1 cellular context compared by ENCODE assay signal in genomic region chr1:1371741-1372711, GRCh38.
TF ChIP-seq lines count a peak whose summit lies in the region.

No MANE protein-coding gene starts in this region.

TF ChIP-seq in K562, 482 proteins besides CTCF, POLR2A, EP300 and RAD21 (continued from another document and continues in another):
- TF ChIP-seq ZBTB40 (IDR thresholded peaks at IDR 0.05) (no peak), ZBTB40 (CRISPR knock-in tag; IDR thresholded peaks at IDR 0.05) (no peak), DPF2 (IDR thresholded peaks at IDR 0.05) (no peak), POLR2G (IDR thresholded peaks at IDR 0.05; ENCODE audit: low read depth, low read length) (peak; percentile 37), ZC3H8 (IDR thresholded peaks at IDR 0.05) (no peak), MCM3 (IDR thresholded peaks at IDR 0.05) (no peak), ZNF507 (tag; conservative IDR thresholded peaks at IDR 0.05) (no peak), RREB1 (CRISPR knock-in tag; IDR thresholded peaks at IDR 0.05) (no peak), ZNF239 (CRISPR knock-in tag; IDR thresholded peaks at IDR 0.05) (no peak), STAG1 (CRISPR knock-in tag; IDR thresholded peaks at IDR 0.05; ENCODE audit: borderline replicate concordance) (0 out of 2 replicates have a peak, but pooled peaks have one; percentile 17), HNRNPUL1 (IDR thresholded peaks at IDR 0.05; ENCODE audit: low read length) (no peak), MGA (IDR thresholded peaks at IDR 0.05) (no peak), ZBTB33 (CRISPR knock-in tag; IDR thresholded peaks at IDR 0.05) (peak; percentile 76), SIN3B (IDR thresholded peaks at IDR 0.05; ENCODE audit: low read depth) (peak; percentile 19; the same call in 1 of the 2 replicates), MYC (IDR thresholded peaks at IDR 0.05; ENCODE audit: low read depth, low read length) (peak; percentile 12; the same call in 1 of the 2 replicates), MYC (CRISPR knock-in tag; IDR thresholded peaks at IDR 0.05; ENCODE audit: borderline replicate concordance, low read depth) (peak; percentile 37; the same call in 1 of the 2 replicates), KHSRP (IDR thresholded peaks at IDR 0.05) (no peak), SRSF9 (IDR thresholded peaks at IDR 0.05; ENCODE audit: borderline replicate concordance, low read depth, low read length) (no peak)
